8 cellular contexts compared by ENCODE assay signal in genomic region chr14:50000215-50001145, GRCh38.
A peak's percentile ranks its signal among the peaks of the same experiment; 100 is the strongest.
DNase-seq lines count a peak whose midpoint lies in the region; ATAC-seq and TF ChIP-seq lines count a peak whose summit lies in the region.

No MANE protein-coding gene starts in this region.

- H3K18ac ChIP-seq in mesenchymal stem cell (ENCODE audit: low read depth in 1 of 2, low read length in 2 of 2): peak overlapping the region; percentile 83 to 98

- H3K4ac ChIP-seq in mesenchymal stem cell (ENCODE audit: low read depth in 1 of 2, low read length in 2 of 2): peak overlapping the region; percentile 41 to 92

- H3K4me1 ChIP-seq in colonic mucosa: peaks cover 32% of the 10 kb centered on the region
- H3K4me1 ChIP-seq in mesenchymal stem cell (ENCODE audit: control insufficient read depth, insufficient read depth, low read depth, low read length): peaks cover 31% of the 10 kb centered on the region

- ATAC-seq in HG03280 (IDR thresholded peaks at IDR 0.05; ENCODE audit: unreplicated experiment) (no peak), HG02678 (IDR thresholded peaks at IDR 0.05; ENCODE audit: unreplicated experiment) (no peak)

- no peaks in the 10 kb centered on the region for H3K9me3 ChIP-seq in colonic mucosa
- no peaks in the 10 kb centered on the region for H3K9me3 ChIP-seq in mesenchymal stem cell (ENCODE audit: control insufficient read depth, low read length)

- TF ChIP-seq CTCF in GM06990 (IDR thresholded peaks at IDR 0.05; ENCODE audit: insufficient read depth, low read length, poor library complexity, severe bottlenecking) (peak; percentile 18), colonic mucosa (IDR thresholded peaks at IDR 0.05) (no peak)

- peak overlapping the region; percentile 94 for H2BK120ac ChIP-seq in mesenchymal stem cell (ENCODE audit: low read depth, low read length)

- H3K9ac ChIP-seq in colonic mucosa (ENCODE audit: low read depth in 2 of 2, low read length in 2 of 2) (peak overlapping the region; percentile 64 to 92), mesenchymal stem cell (ENCODE audit: low read length) (peak overlapping the region; percentile 86)

- peak overlapping the region; percentile 67 for H4K91ac ChIP-seq in mesenchymal stem cell (ENCODE audit: low read length)

- H3K36me3 ChIP-seq in GM06990 (ENCODE audit: control insufficient read depth, insufficient read depth, low read length) (no peaks in the 10 kb centered on the region), colonic mucosa (no peaks in the 10 kb centered on the region), mesenchymal stem cell (ENCODE audit: control insufficient read depth in 1 of 2, insufficient read depth in 2 of 2, low read depth in 1 of 2, low read length in 2 of 2) (no peaks in the 10 kb centered on the region)

- H3K4me3 ChIP-seq in GM06990 (replicated peaks; ENCODE audit: low read depth, low read length) (peak overlapping the region; percentile 19), colonic mucosa (no peak overlapping the region), mesenchymal stem cell (ENCODE audit: insufficient read depth in 1 of 2, low read depth in 1 of 2, low read length in 2 of 2) (peak overlapping the region in 1 of 2 experiments; percentile 61)

- H3K23ac ChIP-seq in mesenchymal stem cell (ENCODE audit: low read length in 2 of 2): no peak overlapping the region

- H2AK5ac ChIP-seq in mesenchymal stem cell (ENCODE audit: low read length, severe bottlenecking): peak overlapping the region; percentile 14

- 2% methylated on average over 17 of the region's 17 CpGs for WGBS in mesenchymal stem cell

- peak overlapping the region; percentile 83 for H4K8ac ChIP-seq in mesenchymal stem cell (ENCODE audit: low read length)

- H3K27ac ChIP-seq in colonic mucosa (peak overlapping the region; percentile 93), mesenchymal stem cell (ENCODE audit: low read length, poor library complexity, severe bottlenecking) (peak overlapping the region; percentile 70)

- H2BK12ac ChIP-seq in mesenchymal stem cell (ENCODE audit: low read length in 2 of 2): peak overlapping the region; percentile 29 to 93

- peak overlapping the region; percentile 57 for H2BK5ac ChIP-seq in mesenchymal stem cell (ENCODE audit: low read depth, low read length, poor library complexity, severe bottlenecking)

- no peak overlapping the region for H3K4me2 ChIP-seq in mesenchymal stem cell (ENCODE audit: low read length, poor library complexity, severe bottlenecking)

- H3K79me1 ChIP-seq in mesenchymal stem cell (replicated peaks; ENCODE audit: low read length, poor library complexity, severe bottlenecking): no peaks in the 10 kb centered on the region

- no peaks in the 10 kb centered on the region for H3K27me3 ChIP-seq in GM06990 (replicated peaks; ENCODE audit: control insufficient read depth, insufficient read depth, low read length)
- no peaks in the 10 kb centered on the region for H3K27me3 ChIP-seq in colonic mucosa
- no peaks in the 10 kb centered on the region for H3K27me3 ChIP-seq in mesenchymal stem cell (ENCODE audit: control insufficient read depth in 1 of 2, insufficient read depth in 1 of 2, low read length in 2 of 2)

- H2BK15ac ChIP-seq in mesenchymal stem cell (ENCODE audit: low read depth, poor library complexity, severe bottlenecking): peak overlapping the region; percentile 8

- H2AFZ ChIP-seq in mesenchymal stem cell (ENCODE audit: low read depth, low read length): no peak overlapping the region

- H3K14ac ChIP-seq in mesenchymal stem cell (ENCODE audit: low read length in 2 of 2): peak overlapping the region in 1 of 2 experiments; percentile 30

- intact Hi-C loops in colonic mucosa (cut with DNase I): loop anchor here (2.0 kb wide), 1 partner anchor 108 kb away; the partner anchor contains the start of gene ARF6

- DNase-seq in GM06990 (ENCODE audit: extremely low read depth, insufficient read length): peak; percentile 72
- DNase-seq in M059J (ENCODE audit: low read depth): peak; percentile 96
- peak; percentile 87 for DNase-seq in activated CD4-positive, alpha-beta T cell treated with anti-CD3 and anti-CD28 coated beads for 48 hours
- peak; percentile 63 for DNase-seq in colonic mucosa
- DNase-seq in mesenchymal stem cell: peak; percentile 96
- peak; percentile 47 to 61 for DNase-seq in stimulated activated CD8-positive, alpha-beta memory T cell treated with anti-CD3 and anti-CD28 coated beads, Interleukin-4, amount 100 ng/mL, for 1 hour (ENCODE audit: low read depth in 2 of 2, low spot score in 1 of 2)
